ENCODE assay signal across 10 cellular contexts in genomic region chr3:177905173-177905894, GRCh38.
DNase-seq lines count a peak whose midpoint lies in the region; ATAC-seq and TF ChIP-seq lines count a peak whose summit lies in the region.
"Had no signal": no experiment of that assay in that cellular context is flagged by ENCODE, and none has a peak within 500 bp of the region (broad histone marks: within the 10 kb centered on the region; RNA-seq: fewer than 3 reads in every experiment).

No MANE protein-coding gene starts in this region.

- no peaks in the 10 kb centered on the region for H3K27me3 ChIP-seq in ovary

- peak; percentile 72 for ATAC-seq in SK-N-SH treated with all-trans-retinoic acid at 6 μM for 48 hours
- no peak for ATAC-seq in GM21717 (IDR thresholded peaks at IDR 0.05; ENCODE audit: unreplicated experiment)
- ATAC-seq in stimulated activated naive CD8-positive, alpha-beta T cell treated with anti-CD3 and anti-CD28 coated beads, Interleukin-15, amount 100 ng/mL, for 72 hours: no peak

- peaks cover 48% of the 10 kb centered on the region for H3K4me1 Mint-ChIP-seq in osteocyte (ENCODE audit: unreplicated experiment)
- H3K4me1 Mint-ChIP-seq in stimulated activated naive CD8-positive, alpha-beta T cell treated with anti-CD3 and anti-CD28 coated beads, Interleukin-15, amount 100 ng/mL, for 72 hours: no peaks in the 10 kb centered on the region

- H3K4me1 ChIP-seq in ovary (ENCODE audit: insufficient read depth): peaks cover 3% of the 10 kb centered on the region

- TF ChIP-seq EP300 in ovary (IDR thresholded peaks at IDR 0.05): no peak

- no peaks in the 10 kb centered on the region for H3K36me3 ChIP-seq in ovary

- peaks cover 3% of the 10 kb centered on the region for H3K36me3 Mint-ChIP-seq in osteocyte (ENCODE audit: unreplicated experiment)

- no peak overlapping the region for H3K4me3 Mint-ChIP-seq in osteocyte (ENCODE audit: unreplicated experiment)
- no peak overlapping the region for H3K4me3 Mint-ChIP-seq in stimulated activated naive CD8-positive, alpha-beta T cell treated with anti-CD3 and anti-CD28 coated beads, Interleukin-15, amount 100 ng/mL, for 72 hours

- peak overlapping the region in 1 of 2 donors; percentile 53 for H3K27ac ChIP-seq in ovary

- DNase-seq in AG09319 (ENCODE audit: extremely low read depth, low read depth) (peak; percentile 92), foreskin fibroblast (peak; percentile 30 to 56), osteocyte (ENCODE audit: extremely low spot score, unreplicated experiment) (no peak), ovary (no peak), T-helper 9 cell (no peak)
- DNase-seq in stimulated activated naive CD8-positive, alpha-beta T cell treated with anti-CD3 and anti-CD28 coated beads, Interleukin-15, amount 100 ng/mL, for 72 hours: no peak
- DNase-seq: activated T-cell treated with anti-CD3 and anti-CD28 coated beads for 4 hours, RPMI8226 had no signal

- H3K9me3 Mint-ChIP-seq in osteocyte (ENCODE audit: unreplicated experiment): peaks cover 9% of the 10 kb centered on the region
- H3K9me3 Mint-ChIP-seq in stimulated activated naive CD8-positive, alpha-beta T cell treated with anti-CD3 and anti-CD28 coated beads, Interleukin-15, amount 100 ng/mL, for 72 hours: peaks cover 7 to 10% of the 10 kb centered on the region in 2 donors

- no peaks in the 10 kb centered on the region for H3K9me3 ChIP-seq in ovary

- WGBS in ovary, 3 donors: 5 to 12% (median 9%) methylated on average over 3 of the region's 3 CpGs

- H3K4me3 ChIP-seq in foreskin fibroblast (ENCODE audit: low read depth in 1 of 2, low read length in 2 of 2) (no peak overlapping the region), ovary (no peak overlapping the region)

- intact Hi-C loops in ovary (cut with DNase I): no loop called here

- peak overlapping the region; percentile 86 for H3K27ac Mint-ChIP-seq in osteocyte (ENCODE audit: unreplicated experiment)
- no peak overlapping the region for H3K27ac Mint-ChIP-seq in stimulated activated naive CD8-positive, alpha-beta T cell treated with anti-CD3 and anti-CD28 coated beads, Interleukin-15, amount 100 ng/mL, for 72 hours

- no peak for TF ChIP-seq POLR2A in ovary (IDR thresholded peaks at IDR 0.05)

- TF ChIP-seq CTCF in AG09319 (IDR thresholded peaks at IDR 0.05; ENCODE audit: low read depth, low read length) (no peak), foreskin fibroblast (IDR thresholded peaks at IDR 0.05; ENCODE audit: low read depth, low read length) (no peak), osteocyte (IDR thresholded peaks at IDR 0.05) (no peak), ovary (IDR thresholded peaks at IDR 0.05) (no peak)

- H3K27me3 Mint-ChIP-seq in osteocyte (ENCODE audit: unreplicated experiment): no peaks in the 10 kb centered on the region
- no peaks in the 10 kb centered on the region for H3K27me3 Mint-ChIP-seq in stimulated activated naive CD8-positive, alpha-beta T cell treated with anti-CD3 and anti-CD28 coated beads, Interleukin-15, amount 100 ng/mL, for 72 hours

TF ChIP-seq in SK-N-SH treated with all-trans-retinoic acid at 6 μM for 48 hours, 23 proteins besides CTCF, POLR2A, EP300 and RAD21:
- TF ChIP-seq CSRNP3 (CRISPR knock-in tag; IDR thresholded peaks at IDR 0.05) (no peak), ISL1 (CRISPR knock-in tag; IDR thresholded peaks at IDR 0.05) (peak; percentile 89)

Comparison
In these comparisons a context has a peak if more than half of its experiments do, and no peak if none do; other contexts are left out.
1. DNase-seq: peak in AG09319 (single experiment) and foreskin fibroblast (2 of 2); none in osteocyte (single experiment), ovary (0 of 5), T-helper 9 cell (single experiment) and stimulated activated naive CD8-positive, alpha-beta T cell treated with anti-CD3 and anti-CD28 coated beads, Interleukin-15, amount 100 ng/mL, for 72 hours (0 of 2).